ENCODE assay signal across 24 cellular contexts in genomic region chr3:177565981-177566380, GRCh38.
"Had no signal": no experiment of that assay in that cellular context is flagged by ENCODE, and none has a peak within 500 bp of the region (broad histone marks: within the 10 kb centered on the region; RNA-seq: fewer than 3 reads in every experiment).

No MANE protein-coding gene starts in this region.

- H3K9me3 Mint-ChIP-seq: mesothelial cell of epicardium; natural killer cell; stimulated activated effector memory CD8-positive, alpha-beta T cell treated with anti-CD3 and anti-CD28 coated beads, Interleukin-12 subunit alpha, Interleukin-12 subunit beta, amount 100 ng/mL, for 72 hours had no signal

- H3K4me3 Mint-ChIP-seq: endodermal cell; mesothelial cell of epicardium; natural killer cell; neural crest cell; stimulated activated effector memory CD8-positive, alpha-beta T cell treated with anti-CD3 and anti-CD28 coated beads, Interleukin-12 subunit alpha, Interleukin-12 subunit beta, amount 100 ng/mL, for 72 hours; stimulated activated naive CD8-positive, alpha-beta T cell treated with anti-CD3 and anti-CD28 coated beads, Interleukin-15, Interleukin-2, amounts not matched to agents 100 ng/mL and 50 ng/mL, for 24 hours had no signal

- H3K4me3 ChIP-seq: coronary artery, esophagus muscularis mucosa, gastrocnemius medialis, heart right ventricle, ovary, smooth muscle cell, tibial artery, upper lobe of left lung, uterus had no signal

- DNase-seq: effector CD4-positive, alpha-beta T cell; endodermal cell; gastrocnemius medialis; heart right ventricle; hypothalamus; kidney glomerular epithelial cell; natural killer cell; nucleus accumbens; ovary; right cardiac atrium; stimulated activated CD4-positive, alpha-beta T cell treated with anti-CD3 and anti-CD28 coated beads, Interleukin-4, amount 100 ng/mL, for 1 hour; stimulated activated CD8-positive, alpha-beta memory T cell treated with anti-CD3 and anti-CD28 coated beads, Interleukin-4, amount 100 ng/mL, for 48 hours; tibial artery; upper lobe of left lung; uterus had no signal

- H3K27ac Mint-ChIP-seq: endodermal cell; mesothelial cell of epicardium; natural killer cell; progenitor cell of endocrine pancreas; stimulated activated effector memory CD8-positive, alpha-beta T cell treated with anti-CD3 and anti-CD28 coated beads, Interleukin-12 subunit alpha, Interleukin-12 subunit beta, amount 100 ng/mL, for 72 hours; stimulated activated naive CD8-positive, alpha-beta T cell treated with anti-CD3 and anti-CD28 coated beads, Interleukin-15, Interleukin-2, amounts not matched to agents 100 ng/mL and 50 ng/mL, for 24 hours had no signal

- H3K27ac ChIP-seq: coronary artery, esophagus muscularis mucosa, gastrocnemius medialis, heart right ventricle, ovary, tibial artery, upper lobe of left lung, uterus had no signal

- H3K4me1 Mint-ChIP-seq: neural crest cell; stimulated activated effector memory CD8-positive, alpha-beta T cell treated with anti-CD3 and anti-CD28 coated beads, Interleukin-12 subunit alpha, Interleukin-12 subunit beta, amount 100 ng/mL, for 72 hours had no signal

- H3K4me1 ChIP-seq: gastrocnemius medialis, uterus had no signal

- H3K9me3 ChIP-seq: esophagus muscularis mucosa, gastrocnemius medialis, heart right ventricle, ovary, tibial artery, upper lobe of left lung, uterus had no signal

- H3K4me2 ChIP-seq: smooth muscle cell had no signal

- H3K36me3 Mint-ChIP-seq: mesothelial cell of epicardium; natural killer cell; stimulated activated effector memory CD8-positive, alpha-beta T cell treated with anti-CD3 and anti-CD28 coated beads, Interleukin-12 subunit alpha, Interleukin-12 subunit beta, amount 100 ng/mL, for 72 hours had no signal

- ATAC-seq: gastrocnemius medialis; heart right ventricle; left lobe of liver; natural killer cell; right cardiac atrium; stimulated activated effector memory CD8-positive, alpha-beta T cell treated with anti-CD3 and anti-CD28 coated beads, Interleukin-12 subunit alpha, Interleukin-12 subunit beta, amount 100 ng/mL, for 72 hours had no signal

- H3K27me3 Mint-ChIP-seq: stimulated activated naive CD8-positive, alpha-beta T cell treated with anti-CD3 and anti-CD28 coated beads, Interleukin-15, Interleukin-2, amounts not matched to agents 100 ng/mL and 50 ng/mL, for 24 hours had no signal

- H3K36me3 ChIP-seq: esophagus muscularis mucosa, gastrocnemius medialis, heart right ventricle, ovary, tibial artery, upper lobe of left lung, uterus had no signal

- H3K27me3 ChIP-seq: esophagus muscularis mucosa, gastrocnemius medialis, heart right ventricle, ovary, tibial artery, upper lobe of left lung, uterus had no signal
